ENCODE assay signal across 7 cellular contexts in the genomic region with DNA sequence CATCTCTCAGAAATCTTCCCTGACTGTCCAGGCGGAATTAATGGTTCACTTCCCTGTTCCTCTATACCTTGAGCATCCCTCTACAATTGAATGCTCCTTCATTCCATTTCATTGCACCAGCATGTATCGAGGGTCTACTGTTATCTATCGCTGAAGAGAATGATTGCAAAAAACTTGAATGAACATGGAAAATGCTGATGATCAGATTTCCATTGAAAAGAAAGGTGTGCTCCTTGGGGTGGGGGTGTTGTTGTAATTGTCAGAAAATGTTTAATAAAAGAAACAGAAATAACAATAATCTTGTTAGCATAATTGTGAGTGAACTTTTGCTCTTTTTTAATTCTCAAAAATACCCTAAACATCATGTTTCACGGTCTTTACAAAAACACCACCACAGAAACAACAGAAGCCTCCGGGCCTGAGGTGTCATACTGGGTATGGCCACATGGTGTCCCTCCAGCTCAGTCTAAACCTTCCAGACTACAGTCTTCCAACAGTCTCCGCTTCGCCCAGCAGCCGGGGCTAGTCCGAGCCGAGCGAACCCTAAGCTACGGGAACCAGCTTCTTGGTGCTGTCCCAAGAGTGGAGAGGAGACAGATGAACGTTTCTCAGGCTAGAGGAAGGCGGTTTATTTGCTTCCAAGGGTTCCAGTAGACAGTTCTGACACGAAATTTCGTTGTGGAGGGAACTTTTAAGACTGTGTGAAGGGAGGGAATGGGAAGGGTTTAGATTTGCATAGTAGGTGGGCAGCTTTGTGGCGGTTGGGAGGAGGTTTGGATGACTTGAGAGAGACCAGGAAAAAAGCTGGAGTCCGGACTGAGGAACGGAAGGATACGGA.
DNase-seq lines count a peak whose midpoint lies in the region; ATAC-seq and TF ChIP-seq lines count a peak whose summit lies in the region.

No MANE protein-coding gene starts in this region.

- in situ Hi-C loops in GM13977 (cut with MboI; ENCODE audit: low pct_unique_long_range_greater_than_20kb, low sequenced_read_pairs, unreplicated experiment): loop anchor here (25.0 kb wide), 1 partner anchor 854 kb away; no protein-coding TSS in a partner anchor

- peak overlapping the region; percentile 79 for H3K4me3 ChIP-seq in iPS-15b (ENCODE audit: low read depth, low read length)
- H3K4me3 ChIP-seq in skeletal muscle satellite cell (ENCODE audit: low read length): peak overlapping the region; percentile 79

- H3K27me3 ChIP-seq in iPS-15b (ENCODE audit: control insufficient read depth, insufficient read depth, low read length): peaks cover 21% of the 10 kb centered on the region
- H3K27me3 ChIP-seq in skeletal muscle satellite cell (ENCODE audit: control insufficient read depth, insufficient read depth, low read length): no peaks in the 10 kb centered on the region

- peaks cover 10% of the 10 kb centered on the region for H3K4me1 ChIP-seq in iPS-15b (ENCODE audit: control insufficient read depth, insufficient read depth, low read length)
- peaks cover 10% of the 10 kb centered on the region for H3K4me1 ChIP-seq in skeletal muscle satellite cell (ENCODE audit: control insufficient read depth, insufficient read depth, low read length)

- ATAC-seq in HG02970 (IDR thresholded peaks at IDR 0.05; ENCODE audit: low FRiP score, unreplicated experiment): peak; percentile 88

- no peaks in the 10 kb centered on the region for H3K9me3 ChIP-seq in iPS-15b (ENCODE audit: control insufficient read depth, insufficient read depth, low read length)
- H3K9me3 ChIP-seq in skeletal muscle satellite cell (replicated peaks; ENCODE audit: low read length): no peaks in the 10 kb centered on the region

- peak; percentile 79 for DNase-seq in GM13977 (ENCODE audit: low spot score)
- DNase-seq in NCI-H1930 (lab: John Stamatoyannopoulos, UW): peak; percentile 80 to 84
- DNase-seq in UCSD-AML1 (lab: John Stamatoyannopoulos, UW; ENCODE audit: unreplicated experiment): peak; percentile 85
- DNase-seq in brain pericyte (ENCODE audit: low read depth, low spot score): peak; percentile 76

- TF ChIP-seq CTCF in GM13977 (IDR thresholded peaks at IDR 0.05; ENCODE audit: extremely low read depth, insufficient read depth, missing control alignments): peak; percentile 90

- peak overlapping the region; percentile 99 for H3K4me2 ChIP-seq in skeletal muscle satellite cell (ENCODE audit: low read length)

- H3K36me3 ChIP-seq in iPS-15b (ENCODE audit: control insufficient read depth, insufficient read depth, low read length): no peaks in the 10 kb centered on the region
- H3K36me3 ChIP-seq in skeletal muscle satellite cell (ENCODE audit: insufficient read depth, low read length): no peaks in the 10 kb centered on the region

- peak overlapping the region; percentile 77 for H3K9ac ChIP-seq in iPS-15b (ENCODE audit: low read depth, low read length)
- peak overlapping the region; percentile 59 for H3K9ac ChIP-seq in skeletal muscle satellite cell (ENCODE audit: low read depth, low read length)

Comparison
In these comparisons a context has a peak if more than half of its experiments do, and no peak if none do; other contexts are left out.
1. Peak in every context shown above with its lines: DNase-seq, ATAC-seq and H3K4me3 ChIP-seq.